ENCODE assay signal across 18 cellular contexts in the genomic region with DNA sequence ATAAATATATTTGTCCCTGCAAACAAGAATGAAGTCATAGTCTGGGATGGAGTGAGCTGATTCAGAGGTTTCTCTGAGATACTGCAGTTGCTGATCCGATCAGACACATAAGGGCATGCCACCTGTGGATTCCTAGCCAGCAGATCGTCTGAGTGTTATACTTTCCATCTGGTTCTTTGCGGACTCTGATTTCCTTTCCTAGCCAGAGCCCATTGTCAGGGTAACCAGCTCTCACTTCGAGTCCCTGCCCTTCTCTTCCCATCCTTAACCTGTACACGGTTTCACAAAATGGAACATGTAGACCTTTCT.
"Had no signal": no experiment of that assay in that cellular context is flagged by ENCODE, and none has a peak within 500 bp of the region (broad histone marks: within the 10 kb centered on the region; RNA-seq: fewer than 3 reads in every experiment).

No MANE protein-coding gene starts in this region.

- H3K4me2 ChIP-seq: hepatocyte had no signal

- H3K9me3 Mint-ChIP-seq: activated CD4-positive, alpha-beta memory T cell treated with anti-CD3 and anti-CD28 coated beads for 36 hours; T-helper 2 cell treated with Interferon-gamma antibody and Interleukin-4, amounts not matched to agents 5 μg/mL and 100 μg/mL, for 36 hours; type B pancreatic cell had no signal

- H2AFZ ChIP-seq: hepatocyte had no signal

- H3K9me3 ChIP-seq: lower lobe of right lung, neutrophil, spleen had no signal

- H3K4me3 ChIP-seq: hepatocyte, lower lobe of right lung, spleen had no signal

- H3K4me3 Mint-ChIP-seq: activated CD4-positive, alpha-beta memory T cell treated with anti-CD3 and anti-CD28 coated beads for 36 hours; activated naive CD8-positive, alpha-beta T cell treated with anti-CD3 and anti-CD28 coated beads, Interleukin-2, amount 10 ng/mL, durations not matched to agents 7 days and 5 days; naive B cell; T-helper 2 cell treated with Interferon-gamma antibody and Interleukin-4, amounts not matched to agents 5 μg/mL and 100 μg/mL, for 36 hours; type B pancreatic cell had no signal

- H3K36me3 ChIP-seq: lower lobe of right lung, neutrophil, spleen had no signal

- H3K27ac Mint-ChIP-seq: activated CD4-positive, alpha-beta memory T cell treated with anti-CD3 and anti-CD28 coated beads for 36 hours; activated naive CD8-positive, alpha-beta T cell treated with anti-CD3 and anti-CD28 coated beads, Interleukin-2, amount 10 ng/mL, durations not matched to agents 7 days and 5 days; naive B cell; T-helper 2 cell treated with Interferon-gamma antibody and Interleukin-4, amounts not matched to agents 5 μg/mL and 100 μg/mL, for 36 hours; type B pancreatic cell had no signal

- H3K27ac ChIP-seq: hepatocyte, lower lobe of right lung, neutrophil, spleen had no signal

- DNase-seq: activated CD4-positive, alpha-beta memory T cell treated with anti-CD3 and anti-CD28 coated beads for 36 hours; activated CD8-positive, alpha-beta memory T cell treated with anti-CD3 and anti-CD28 coated beads, Interleukin-2, amount 50 U/mL, for 48 hours; activated naive CD8-positive, alpha-beta T cell treated with anti-CD3 and anti-CD28 coated beads, Interleukin-2, amount 10 ng/mL, durations not matched to agents 7 days and 5 days; central memory CD4-positive, alpha-beta T cell; cortex of kidney; effector CD8-positive, alpha-beta T cell; left cardiac atrium; lower lobe of right lung; midbrain; naive B cell; right cardiac atrium; spleen; stimulated activated CD4-positive, alpha-beta T cell treated with anti-CD3 and anti-CD28 coated beads, Interleukin-1b, Interleukin-23, amount 100 ng/mL, for 48 hours; stimulated activated naive CD4-positive, alpha-beta T cell had no signal

- H3K36me3 Mint-ChIP-seq: activated CD4-positive, alpha-beta memory T cell treated with anti-CD3 and anti-CD28 coated beads for 36 hours; naive B cell; type B pancreatic cell had no signal

- H3K27me3 ChIP-seq: hepatocyte, neutrophil, spleen had no signal

- H3K4me1 ChIP-seq: lower lobe of right lung, spleen had no signal

- H3K79me2 ChIP-seq: hepatocyte had no signal

- ATAC-seq: left cardiac atrium, lower lobe of right lung, right cardiac atrium had no signal

- H3K27me3 Mint-ChIP-seq: activated CD4-positive, alpha-beta memory T cell treated with anti-CD3 and anti-CD28 coated beads for 36 hours; activated naive CD8-positive, alpha-beta T cell treated with anti-CD3 and anti-CD28 coated beads, Interleukin-2, amount 10 ng/mL, durations not matched to agents 7 days and 5 days; naive B cell had no signal
